Comparison of ENCODE assay signal across 17 cellular contexts in the genomic region with DNA sequence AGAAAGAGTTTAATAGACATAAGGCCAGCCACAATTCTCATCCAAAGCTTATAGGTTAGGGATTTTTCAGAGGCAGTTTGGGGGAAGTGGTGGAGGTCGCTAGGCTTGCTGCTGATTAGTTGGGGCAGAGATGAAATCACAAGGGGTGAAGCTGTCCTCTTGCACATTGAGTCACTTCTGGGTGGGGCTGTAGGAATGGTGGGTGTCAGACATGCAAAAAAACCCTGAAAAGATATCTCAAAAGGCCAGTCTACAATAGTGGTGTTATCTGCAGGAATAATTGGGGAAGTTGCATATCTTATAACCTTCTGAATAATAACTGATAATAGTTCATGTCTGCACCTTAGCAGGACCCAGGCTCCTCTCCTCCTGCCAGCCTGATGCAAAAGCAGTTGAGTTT. TPM values are rescaled to one million over a fixed set of nuclear protein-coding genes. Genes with fewer than 3 reads are reported as not detected.
DNase-seq lines count a peak whose midpoint lies in the region; ATAC-seq and TF ChIP-seq lines count a peak whose summit lies in the region.
"Had no signal": no experiment of that assay in that cellular context is flagged by ENCODE, and none has a peak within 500 bp of the region (broad histone marks: within the 10 kb centered on the region; RNA-seq: fewer than 3 reads in every experiment).

No MANE protein-coding gene starts in this region.

- no peak for ATAC-seq in activated naive CD8-positive, alpha-beta T cell treated with anti-CD3 and anti-CD28 coated beads, Interleukin-2, amount 10 ng/mL, durations not matched to agents 7 days and 5 days (ENCODE audit: low read depth)
- ATAC-seq in HG02588 (IDR thresholded peaks at IDR 0.05; ENCODE audit: unreplicated experiment): no peak
- ATAC-seq: left lobe of liver had no signal

- no peak overlapping the region for H3K4me2 ChIP-seq in mesendoderm (ENCODE audit: low read length)

- POLR2A ChIA-PET in activated naive CD8-positive, alpha-beta T cell treated with anti-CD3 and anti-CD28 coated beads, Interleukin-2, amount 10 ng/mL, durations not matched to agents 7 days and 5 days (lab: Charles Lee): interaction anchor here (1.7 kb wide), 1 partner anchor 131 kb away, joined by 3 read pairs; no protein-coding TSS in a partner anchor

- peaks cover 49% of the 10 kb centered on the region for H3K36me3 Mint-ChIP-seq in activated naive CD8-positive, alpha-beta T cell treated with anti-CD3 and anti-CD28 coated beads, Interleukin-2, amount 10 ng/mL, durations not matched to agents 7 days and 5 days

- H3K27ac Mint-ChIP-seq in activated naive CD8-positive, alpha-beta T cell treated with anti-CD3 and anti-CD28 coated beads, Interleukin-2, amount 10 ng/mL, durations not matched to agents 7 days and 5 days: no peak overlapping the region
- H3K27ac Mint-ChIP-seq: dendritic cell treated with granulocyte-macrophage colony-stimulating factor and Interleukin-4, amounts not matched to agents 40 ng/mL and 50 ng/mL, for 4 days; nephron had no signal

- DNase-seq in EH (ENCODE audit: low read depth) (peak; percentile 11), mesendoderm (peak; percentile 91), sigmoid colon (no peak), SHP77 treated with DMSO at 0.1 percent for 48 hours (lab: John Stamatoyannopoulos, UW) (no peak)
- DNase-seq in activated naive CD8-positive, alpha-beta T cell treated with anti-CD3 and anti-CD28 coated beads, Interleukin-2, amount 10 ng/mL, durations not matched to agents 7 days and 5 days: no peak
- DNase-seq: activated CD4-positive, alpha-beta T cell treated with anti-CD3 and anti-CD28 coated beads for 4 hours; NCI-H1417; NCI-H526 treated with DMSO at 0.1 percent for 48 hours; SHP77 had no signal

- peaks cover 2% of the 10 kb centered on the region for H3K79me2 ChIP-seq in mesendoderm (ENCODE audit: control insufficient read depth, insufficient read depth, low read length)

- TF ChIP-seq EP300 in sigmoid colon (IDR thresholded peaks at IDR 0.05): no peak

- no peaks in the 10 kb centered on the region for H3K9me3 ChIP-seq in HUES64 (ENCODE audit: insufficient read depth, low read depth, low read length)
- H3K9me3 ChIP-seq in sigmoid colon: no peaks in the 10 kb centered on the region

- H3K36me3 ChIP-seq in HUES64 (ENCODE audit: insufficient read depth, low read length) (no peaks in the 10 kb centered on the region), mesendoderm (ENCODE audit: control insufficient read depth, insufficient read depth, low read length) (no peaks in the 10 kb centered on the region), sigmoid colon (no peaks in the 10 kb centered on the region)

- H3K23ac ChIP-seq in mesendoderm (ENCODE audit: low read length): no peak overlapping the region

- no peak overlapping the region for H4K8ac ChIP-seq in mesendoderm (ENCODE audit: low read depth, low read length)

- no peak overlapping the region for H2BK120ac ChIP-seq in mesendoderm (ENCODE audit: low read depth, low read length)

- WGBS in HUES64: 31% methylated on average over 1 of the region's 1 CpG
- no CpG with 5 or more reads among the region's 1 CpG for WGBS in mesendoderm (ENCODE audit: extremely low coverage, insufficient coverage, low lambda C conversion rate)
- WGBS in sigmoid colon, 2 donors: 70 to 90% methylated on average over 1 of the region's 1 CpG

- no peak overlapping the region for H4K5ac ChIP-seq in mesendoderm (ENCODE audit: low read length)

- H3K27me3 ChIP-seq in HUES64 (ENCODE audit: insufficient read depth, low read length): peaks cover 11% of the 10 kb centered on the region; the same call in 1 of the 2 replicates
- H3K27me3 ChIP-seq in mesendoderm (ENCODE audit: insufficient read depth, low read length, poor library complexity): no peaks in the 10 kb centered on the region
- no peaks in the 10 kb centered on the region for H3K27me3 ChIP-seq in sigmoid colon

- no peak for TF ChIP-seq CTCF in sigmoid colon (IDR thresholded peaks at IDR 0.05)

- TF ChIP-seq POLR2A in sigmoid colon (IDR thresholded peaks at IDR 0.05): no peak

- H3K4me3 Mint-ChIP-seq in activated naive CD8-positive, alpha-beta T cell treated with anti-CD3 and anti-CD28 coated beads, Interleukin-2, amount 10 ng/mL, durations not matched to agents 7 days and 5 days: peak overlapping the region; percentile 91
- H3K4me3 Mint-ChIP-seq: dendritic cell treated with granulocyte-macrophage colony-stimulating factor and Interleukin-4, amounts not matched to agents 40 ng/mL and 50 ng/mL, for 4 days; nephron had no signal

- H2BK15ac ChIP-seq in mesendoderm (replicated peaks; ENCODE audit: low read depth): no peak overlapping the region

- H3K27me3 Mint-ChIP-seq in activated naive CD8-positive, alpha-beta T cell treated with anti-CD3 and anti-CD28 coated beads, Interleukin-2, amount 10 ng/mL, durations not matched to agents 7 days and 5 days: no peaks in the 10 kb centered on the region

- H3K9ac ChIP-seq in HUES64 (ENCODE audit: low read depth, low read length) (peak overlapping the region; percentile 52; the same call in 1 of the 2 replicates), mesendoderm (ENCODE audit: low read length) (peak overlapping the region; percentile 66)

- peaks cover 2% of the 10 kb centered on the region for H3K9me3 Mint-ChIP-seq in activated naive CD8-positive, alpha-beta T cell treated with anti-CD3 and anti-CD28 coated beads, Interleukin-2, amount 10 ng/mL, durations not matched to agents 7 days and 5 days

- H2AK5ac ChIP-seq in mesendoderm (ENCODE audit: low read length): no peak overlapping the region

- peaks cover 58% of the 10 kb centered on the region for H3K4me1 ChIP-seq in HUES64 (ENCODE audit: insufficient read depth, low read length)
- H3K4me1 ChIP-seq in mesendoderm (ENCODE audit: control insufficient read depth, low read depth, low read length): peaks cover 5% of the 10 kb centered on the region
- peaks cover 0 to 18% (median 13%) of the 10 kb centered on the region in 4 donors for H3K4me1 ChIP-seq in sigmoid colon

- H3K79me1 ChIP-seq in mesendoderm (ENCODE audit: low read length): no peaks in the 10 kb centered on the region

- H3K4ac ChIP-seq in mesendoderm (ENCODE audit: low read depth, low read length): peak overlapping the region; percentile 87

- intact Hi-C loops in sigmoid colon (cut with DNase I): no loop called here

- H3K56ac ChIP-seq in mesendoderm (ENCODE audit: low read length): peak overlapping the region; percentile 84

- H2BK5ac ChIP-seq in mesendoderm (ENCODE audit: low read length): peak overlapping the region; percentile 97

- H3K27ac ChIP-seq in HUES64 (ENCODE audit: low read depth, low read length): peak overlapping the region; percentile 92
- peak overlapping the region; percentile 87 for H3K27ac ChIP-seq in mesendoderm (ENCODE audit: low read depth, low read length)
- no peak overlapping the region for H3K27ac ChIP-seq in sigmoid colon

- H3K4me1 Mint-ChIP-seq in activated naive CD8-positive, alpha-beta T cell treated with anti-CD3 and anti-CD28 coated beads, Interleukin-2, amount 10 ng/mL, durations not matched to agents 7 days and 5 days: peaks cover 40% of the 10 kb centered on the region
- H3K4me1 Mint-ChIP-seq: nephron had no signal

- peak overlapping the region; percentile 75 for H3K18ac ChIP-seq in mesendoderm (ENCODE audit: low read length)

- H3K4me3 ChIP-seq in HUES64 (ENCODE audit: low read length) (peak overlapping the region; percentile 77), mesendoderm (ENCODE audit: low read length) (no peak overlapping the region), sigmoid colon (no peak overlapping the region)

RNA-seq across cellular contexts. Expression of gene FAM24B, which starts 2.1 kb away (rescaled TPM):
- polyA plus RNA-seq in HUES64 (2013, experiment 1 of 2): 6.3 TPM
- polyA plus RNA-seq in HUES64 (2013, experiment 2 of 2): 4.3 TPM
- total RNA-seq in activated naive CD8-positive, alpha-beta T cell treated with anti-CD3 and anti-CD28 coated beads, Interleukin-2, amount 10 ng/mL, durations not matched to agents 7 days and 5 days: 10 to 100 TPM; 15.8 to 19.1 TPM
- 5.2 TPM for polyA plus RNA-seq in mesendoderm (2013, experiment 1 of 2)
- 3.7 TPM for polyA plus RNA-seq in mesendoderm (2013, experiment 2 of 2)
- total RNA-seq in sigmoid colon: 1 to 10 TPM in 1 of 4 donors, under 1 TPM in 1, not detected in 2; 0.99 to 4.2 TPM
- 1 to 10 TPM in 2 of 3 donors, not detected in 1; 4.4 to 4.6 TPM for polyA plus RNA-seq in sigmoid colon

RNA-seq across cellular contexts. Expression of gene CUZD1, which starts 31.6 kb away (rescaled TPM):
- polyA plus RNA-seq in HUES64 (2013, experiment 1 of 2): 4.5 TPM
- 4.6 TPM for polyA plus RNA-seq in HUES64 (2013, experiment 2 of 2)
- 1 to 10 TPM; 3.0 to 3.4 TPM for total RNA-seq in activated naive CD8-positive, alpha-beta T cell treated with anti-CD3 and anti-CD28 coated beads, Interleukin-2, amount 10 ng/mL, durations not matched to agents 7 days and 5 days
- polyA plus RNA-seq in mesendoderm (2013, experiment 1 of 2): 1.7 TPM
- polyA plus RNA-seq in mesendoderm (2013, experiment 2 of 2): 1.6 TPM
- total RNA-seq in sigmoid colon: under 1 TPM in 2 of 4 donors, not detected in 2; 0.36 to 0.66 TPM
- polyA plus RNA-seq in sigmoid colon: 1 to 10 TPM in 1 of 3 donors, under 1 TPM in 1, not detected in 1; 0.54 to 4.2 TPM

RNA-seq across cellular contexts. Expression of gene FAM24A, which starts 33.1 kb away (rescaled TPM):
- not detected for polyA plus RNA-seq in HUES64 (2013, experiment 1 of 2)
- polyA plus RNA-seq in HUES64 (2013, experiment 2 of 2): not detected
- not detected for total RNA-seq in activated naive CD8-positive, alpha-beta T cell treated with anti-CD3 and anti-CD28 coated beads, Interleukin-2, amount 10 ng/mL, durations not matched to agents 7 days and 5 days
- not detected for polyA plus RNA-seq in mesendoderm (2013, experiment 1 of 2)
- not detected for polyA plus RNA-seq in mesendoderm (2013, experiment 2 of 2)
- total RNA-seq in sigmoid colon: not detected
- not detected for polyA plus RNA-seq in sigmoid colon
- total RNA-seq: frontal cortex, H4, left lobe of liver, temporal lobe had no signal

Comparison
In these comparisons a context has a peak if more than half of its experiments do, and no peak if none do; other contexts are left out.
1. DNase-seq: peak in EH (single experiment) and mesendoderm (single experiment); none in activated naive CD8-positive, alpha-beta T cell treated with anti-CD3 and anti-CD28 coated beads, Interleukin-2, amount 10 ng/mL, durations not matched to agents 7 days and 5 days (single experiment), sigmoid colon (single experiment) and SHP77 treated with DMSO at 0.1 percent for 48 hours (single experiment).
2. H3K27ac ChIP-seq: peak in HUES64 (single experiment) and mesendoderm (single experiment); none in sigmoid colon (0 of 4).